1 cellular context compared by ENCODE assay signal in the genomic region with DNA sequence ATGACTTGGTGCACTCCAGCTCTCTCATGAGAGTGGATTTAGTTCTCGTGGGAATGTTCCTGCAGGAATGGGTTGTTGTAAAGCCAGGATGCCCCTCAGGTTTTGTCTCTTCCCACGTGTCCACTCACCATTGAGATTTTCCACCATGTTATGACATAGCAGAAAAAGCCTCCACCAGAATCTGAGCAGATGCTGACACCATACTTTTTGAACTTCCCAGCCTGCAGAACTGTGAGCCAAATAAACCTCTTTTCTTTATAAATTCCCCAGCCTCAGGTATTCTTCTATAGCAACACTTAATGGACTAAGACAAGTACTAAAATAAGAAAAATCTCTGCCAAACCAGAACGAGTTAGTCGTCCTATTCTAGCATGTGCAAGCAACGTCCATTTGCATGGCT. TPM values are rescaled to one million over a fixed set of nuclear protein-coding genes. Genes with fewer than 3 reads are reported as not detected.
"Had no signal": no experiment of that assay in that cellular context is flagged by ENCODE, and none has a peak within 500 bp of the region (broad histone marks: within the 10 kb centered on the region; RNA-seq: fewer than 3 reads in every experiment).

No MANE protein-coding gene starts in this region.

RNA-seq across cellular contexts. Expression of a gene that starts 9.0 kb away (rescaled TPM):
- polyA plus RNA-seq: neural cell had no signal
